1 cellular context compared by ENCODE assay signal in the genomic region with DNA sequence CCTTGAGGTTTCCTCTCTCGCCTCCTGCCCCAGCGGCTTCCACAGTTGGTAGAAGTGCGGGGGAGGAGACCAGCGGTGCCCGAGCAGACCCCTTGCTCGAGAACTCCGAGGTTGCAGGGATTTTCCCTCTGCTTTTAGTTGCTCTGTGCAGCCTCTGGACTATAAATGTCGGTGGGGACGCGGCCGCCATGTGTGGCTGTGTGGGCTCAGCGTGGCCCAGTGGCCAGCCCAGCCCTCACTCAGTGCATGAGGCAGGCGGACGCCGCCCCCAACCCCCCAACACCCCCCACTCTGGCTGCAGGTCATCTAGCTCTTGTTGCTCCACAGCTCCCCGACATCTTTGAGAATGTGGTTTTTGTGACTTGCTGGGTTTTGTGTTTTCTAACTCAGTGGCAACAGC.
A peak's percentile ranks its signal among the peaks of the same experiment; 100 is the strongest.
TF ChIP-seq lines count a peak whose summit lies in the region.

No MANE protein-coding gene starts in this region.

TF ChIP-seq in HepG2, 621 proteins besides CTCF, POLR2A, EP300 and RAD21:
- TF ChIP-seq GPN1 (CRISPR knock-in tag; IDR thresholded peaks at IDR 0.05; ENCODE audit: borderline replicate concordance) (no peak), AGO2 (optimal IDR thresholded peaks at IDR 0.05; ENCODE audit: low read depth, low read length) (peak; percentile 55)
